31 cellular contexts compared by ENCODE assay signal in the genomic region with DNA sequence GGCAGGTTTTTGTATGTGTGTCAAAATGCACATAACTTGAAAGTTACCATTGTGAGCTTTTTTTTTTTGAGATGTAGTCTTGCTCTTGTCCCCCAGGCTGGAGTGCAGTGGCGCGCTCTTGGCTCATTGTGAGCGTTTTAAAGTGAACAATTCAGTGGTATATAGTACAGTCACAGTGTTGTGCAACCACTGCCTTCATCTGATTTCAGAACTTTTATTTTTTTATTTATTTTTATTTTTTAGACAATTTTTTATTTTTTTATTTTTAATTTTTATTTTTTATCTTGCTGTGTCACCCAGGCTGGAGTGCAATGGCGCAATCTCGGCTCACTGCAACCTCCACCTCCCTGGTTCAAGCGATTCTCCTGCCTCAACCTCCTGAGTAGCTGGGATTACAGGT.
"Had no signal": no experiment of that assay in that cellular context is flagged by ENCODE, and none has a peak within 500 bp of the region (broad histone marks: within the 10 kb centered on the region; RNA-seq: fewer than 3 reads in every experiment).

No MANE protein-coding gene starts in this region.

- H3K27ac ChIP-seq: colonic mucosa, esophagus muscularis mucosa, heart right ventricle, parathyroid adenoma, thoracic aorta, transverse colon, upper lobe of right lung, uterus had no signal

- H3K4me3 Mint-ChIP-seq: dendritic cell treated with granulocyte-macrophage colony-stimulating factor and Interleukin-4, amounts not matched to agents 40 ng/mL and 50 ng/mL, for 4 days; memory B cell; mesothelial cell of epicardium; natural killer cell treated with Interleukin-12 subunit alpha and Interleukin-12 subunit beta and Interleukin-15 and Interleukin-18, amount 100 ng/mL, for 72 hours; neural crest cell; stimulated activated naive B cell treated with anti-CD40 and anti-IgM and Interleukin-4, amounts not matched to agents 10 μg/mL and 1 μg/mL and 100 μg/mL, for 72 hours; stimulated activated naive CD8-positive, alpha-beta T cell treated with anti-CD3 and anti-CD28 coated beads, Interleukin-15, Interleukin-2, amounts not matched to agents 100 ng/mL and 50 ng/mL, for 24 hours had no signal

- H3K27me3 ChIP-seq: colonic mucosa, esophagus muscularis mucosa, heart right ventricle, right lobe of liver, transverse colon, upper lobe of right lung, uterus had no signal

- H3K36me3 ChIP-seq: colonic mucosa, thoracic aorta, transverse colon, upper lobe of right lung, uterus had no signal

- FAIRE-seq: endothelial cell of umbilical vein, small intestine had no signal

- H3K9me3 ChIP-seq: colonic mucosa, esophagus muscularis mucosa, heart right ventricle, mucosa of descending colon, right lobe of liver, thoracic aorta, transverse colon, upper lobe of right lung, uterus had no signal

- H2AFZ ChIP-seq: parathyroid adenoma had no signal

- H3K4me1 ChIP-seq: colonic mucosa, parathyroid adenoma, transverse colon, uterus had no signal

- H3K36me3 Mint-ChIP-seq: natural killer cell treated with Interleukin-12 subunit alpha and Interleukin-12 subunit beta and Interleukin-15 and Interleukin-18, amount 100 ng/mL, for 72 hours had no signal

- H3K4me1 Mint-ChIP-seq: mesothelial cell of epicardium, neural crest cell had no signal

- H3K9me3 Mint-ChIP-seq: dendritic cell treated with granulocyte-macrophage colony-stimulating factor and Interleukin-4, amounts not matched to agents 40 ng/mL and 50 ng/mL, for 4 days; memory B cell; mesothelial cell of epicardium; naive B cell; natural killer cell treated with Interleukin-12 subunit alpha and Interleukin-12 subunit beta and Interleukin-15 and Interleukin-18, amount 100 ng/mL, for 72 hours; neural crest cell; stimulated activated naive B cell treated with anti-CD40 and anti-IgM and Interleukin-4, amounts not matched to agents 10 μg/mL and 1 μg/mL and 100 μg/mL, for 72 hours; stimulated activated naive CD8-positive, alpha-beta T cell treated with anti-CD3 and anti-CD28 coated beads, Interleukin-15, Interleukin-2, amounts not matched to agents 100 ng/mL and 50 ng/mL, for 24 hours had no signal

- ATAC-seq: heart right ventricle, left colon, mucosa of descending colon, right lobe of liver, upper lobe of right lung had no signal

- H3K27ac Mint-ChIP-seq: dendritic cell treated with granulocyte-macrophage colony-stimulating factor and Interleukin-4, amounts not matched to agents 40 ng/mL and 50 ng/mL, for 4 days; memory B cell; mesothelial cell of epicardium; natural killer cell treated with Interleukin-12 subunit alpha and Interleukin-12 subunit beta and Interleukin-15 and Interleukin-18, amount 100 ng/mL, for 72 hours; progenitor cell of endocrine pancreas; stimulated activated naive CD8-positive, alpha-beta T cell treated with anti-CD3 and anti-CD28 coated beads, Interleukin-15, Interleukin-2, amounts not matched to agents 100 ng/mL and 50 ng/mL, for 24 hours had no signal

- H3K27me3 Mint-ChIP-seq: dendritic cell treated with granulocyte-macrophage colony-stimulating factor and Interleukin-4, amounts not matched to agents 40 ng/mL and 50 ng/mL, for 4 days; memory B cell; naive B cell; natural killer cell treated with Interleukin-12 subunit alpha and Interleukin-12 subunit beta and Interleukin-15 and Interleukin-18, amount 100 ng/mL, for 72 hours; stimulated activated naive B cell treated with anti-CD40 and anti-IgM and Interleukin-4, amounts not matched to agents 10 μg/mL and 1 μg/mL and 100 μg/mL, for 72 hours; stimulated activated naive CD8-positive, alpha-beta T cell treated with anti-CD3 and anti-CD28 coated beads, Interleukin-15, Interleukin-2, amounts not matched to agents 100 ng/mL and 50 ng/mL, for 24 hours had no signal

- DNase-seq: colonic mucosa; effector CD8-positive, alpha-beta T cell; foreskin melanocyte; glutamatergic neuron; heart right ventricle; hippocampal formation; islet precursor cell; kidney glomerular epithelial cell; left colon; mucosa of descending colon; naive B cell; right lobe of liver; small intestine; stimulated activated CD4-positive, alpha-beta T cell treated with anti-CD3 and anti-CD28 coated beads, Interleukin-15, amount 100 ng/mL, for 24 hours; stimulated activated CD4-positive, alpha-beta T cell treated with anti-CD3 and anti-CD28 coated beads, Interleukin-2, amount 100 ng/mL, for 48 hours; stimulated activated naive B cell treated with anti-CD40 and anti-IgM and Interleukin-4, amounts not matched to agents 10 μg/mL and 1 μg/mL and 100 μg/mL, for 72 hours; transverse colon; upper lobe of right lung; uterus had no signal

- H3K4me3 ChIP-seq: colonic mucosa, esophagus muscularis mucosa, heart right ventricle, lung, mucosa of descending colon, right lobe of liver, thoracic aorta, transverse colon, upper lobe of right lung, uterus had no signal

- H3K9ac ChIP-seq: parathyroid adenoma had no signal
